Comparison of ENCODE assay signal across 36 cellular contexts in the genomic region with DNA sequence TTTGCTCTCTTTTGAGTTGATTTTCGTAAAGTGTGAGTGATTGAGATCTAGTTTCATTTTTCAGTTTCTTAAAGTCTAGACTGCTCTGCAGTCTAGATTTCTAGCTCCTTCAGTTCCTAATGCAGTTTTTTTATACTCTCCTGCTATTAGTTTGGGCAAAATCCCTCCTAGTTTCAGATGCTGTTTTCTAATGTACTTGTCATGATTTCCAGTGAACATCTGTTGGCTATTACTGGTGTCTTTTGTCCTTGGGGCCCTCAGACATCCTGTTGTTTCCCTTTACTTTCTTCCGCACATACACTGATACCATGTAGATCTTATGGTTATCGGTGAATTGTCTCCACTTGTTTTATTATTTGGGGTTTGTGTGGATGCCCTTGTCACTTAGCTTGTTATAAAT.
"Had no signal": no experiment of that assay in that cellular context is flagged by ENCODE, and none has a peak within 500 bp of the region (broad histone marks: within the 10 kb centered on the region; RNA-seq: fewer than 3 reads in every experiment).

No MANE protein-coding gene starts in this region.

- H3K27me3 Mint-ChIP-seq: activated CD4-positive, alpha-beta memory T cell treated with anti-CD3 and anti-CD28 coated beads, Interleukin-2, amount 10 ng/mL, durations not matched to agents 7 days and 5 days; activated CD8-positive, alpha-beta memory T cell treated with anti-CD3 and anti-CD28 coated beads, Interleukin-2, amount 10 ng/mL, durations not matched to agents 7 days and 5 days; activated naive CD8-positive, alpha-beta T cell treated with anti-CD3 and anti-CD28 coated beads, Interleukin-2, amount 10 ng/mL, durations not matched to agents 7 days and 5 days; central memory CD8-positive, alpha-beta T cell had no signal

- H3K4me3 Mint-ChIP-seq: activated CD4-positive, alpha-beta memory T cell treated with anti-CD3 and anti-CD28 coated beads, Interleukin-2, amount 10 ng/mL, durations not matched to agents 7 days and 5 days; activated CD8-positive, alpha-beta memory T cell treated with anti-CD3 and anti-CD28 coated beads, Interleukin-2, amount 10 ng/mL, durations not matched to agents 7 days and 5 days; activated naive CD4-positive, alpha-beta T cell treated with anti-CD3 and anti-CD28 coated beads, Interleukin-2, amount 50 U/mL, for 24 hours; activated naive CD8-positive, alpha-beta T cell treated with anti-CD3 and anti-CD28 coated beads, Interleukin-2, amount 10 ng/mL, durations not matched to agents 7 days and 5 days; central memory CD8-positive, alpha-beta T cell had no signal

- H3K27me3 ChIP-seq: ascending aorta, cardiac muscle cell, SJCRH30 had no signal

- H3K9me3 ChIP-seq: ascending aorta, SJCRH30 had no signal

- H3K27ac Mint-ChIP-seq: activated CD4-positive, alpha-beta memory T cell treated with anti-CD3 and anti-CD28 coated beads, Interleukin-2, amount 10 ng/mL, durations not matched to agents 7 days and 5 days; activated CD8-positive, alpha-beta memory T cell treated with anti-CD3 and anti-CD28 coated beads, Interleukin-2, amount 10 ng/mL, durations not matched to agents 7 days and 5 days; activated naive CD4-positive, alpha-beta T cell treated with anti-CD3 and anti-CD28 coated beads, Interleukin-2, amount 50 U/mL, for 24 hours; activated naive CD8-positive, alpha-beta T cell treated with anti-CD3 and anti-CD28 coated beads, Interleukin-2, amount 10 ng/mL, durations not matched to agents 7 days and 5 days had no signal

- H3K27ac ChIP-seq: ascending aorta, cardiac muscle cell, SJCRH30, WERI-Rb-1 had no signal

- H3K4me3 ChIP-seq: ascending aorta, cardiac muscle cell, K562, SJCRH30 had no signal

- ATAC-seq: K562, Panc1 had no signal

- H3K9me3 Mint-ChIP-seq: activated CD4-positive, alpha-beta memory T cell treated with anti-CD3 and anti-CD28 coated beads, Interleukin-2, amount 10 ng/mL, durations not matched to agents 7 days and 5 days; activated naive CD8-positive, alpha-beta T cell treated with anti-CD3 and anti-CD28 coated beads, Interleukin-2, amount 10 ng/mL, durations not matched to agents 7 days and 5 days had no signal

- DNase-seq: activated CD4-positive, alpha-beta memory T cell treated with anti-CD3 and anti-CD28 coated beads, Interleukin-2, amount 10 ng/mL, durations not matched to agents 7 days and 5 days; activated CD4-positive, alpha-beta T cell treated with anti-CD3 and anti-CD28 coated beads for 1 hour; activated CD4-positive, alpha-beta T cell treated with anti-CD3 and anti-CD28 coated beads for 48 hours; activated CD4-positive, CD25-positive, alpha-beta regulatory T cell; activated CD8-positive, alpha-beta memory T cell treated with anti-CD3 and anti-CD28 coated beads for 24 hours; activated CD8-positive, alpha-beta memory T cell treated with anti-CD3 and anti-CD28 coated beads, Interleukin-2, amount 10 ng/mL, durations not matched to agents 7 days and 5 days; activated CD8-positive, alpha-beta memory T cell treated with anti-CD3 and anti-CD28 coated beads, Interleukin-2, amount 50 U/mL, for 48 hours; activated effector memory CD4-positive, alpha-beta T cell treated with anti-CD3 and anti-CD28 coated beads, Interleukin-2, amount 50 U/mL, for 16 hours; activated naive CD4-positive, alpha-beta T cell treated with Interleukin-2 at 50 U/mL for 16 hours; activated naive CD8-positive, alpha-beta T cell treated with anti-CD3 and anti-CD28 coated beads, Interleukin-2, amount 10 ng/mL, durations not matched to agents 7 days and 5 days; activated T-cell treated with anti-CD3 and anti-CD28 coated beads, Interleukin-2, amount 50 U/mL, for 48 hours; amygdala; Karpas-422; NCI-H1048; NCI-H1105 treated with DMSO at 0.1 percent for 48 hours; NCI-H1436; NCI-H1694; NCI-H1930; NCI-H2081 treated with DMSO at 0.1 percent for 48 hours; NCI-H226; NCI-H446 treated with DMSO at 0.1 percent for 48 hours; NCI-H524; NCI-H69; NCI-H82; SHP77; SJCRH30; SW 1271; T-helper 1 cell; T1000; WERI-Rb-1 had no signal

- H3K4me1 Mint-ChIP-seq: activated CD8-positive, alpha-beta memory T cell treated with anti-CD3 and anti-CD28 coated beads, Interleukin-2, amount 10 ng/mL, durations not matched to agents 7 days and 5 days; activated naive CD4-positive, alpha-beta T cell treated with anti-CD3 and anti-CD28 coated beads, Interleukin-2, amount 50 U/mL, for 24 hours; activated naive CD8-positive, alpha-beta T cell treated with anti-CD3 and anti-CD28 coated beads, Interleukin-2, amount 10 ng/mL, durations not matched to agents 7 days and 5 days; central memory CD8-positive, alpha-beta T cell had no signal

- H3K36me3 Mint-ChIP-seq: activated CD8-positive, alpha-beta memory T cell treated with anti-CD3 and anti-CD28 coated beads, Interleukin-2, amount 10 ng/mL, durations not matched to agents 7 days and 5 days; activated naive CD8-positive, alpha-beta T cell treated with anti-CD3 and anti-CD28 coated beads, Interleukin-2, amount 10 ng/mL, durations not matched to agents 7 days and 5 days had no signal

- H3K4me1 ChIP-seq: ascending aorta, SJCRH30 had no signal

- H3K36me3 ChIP-seq: ascending aorta, cardiac muscle cell, SJCRH30, WERI-Rb-1 had no signal
